In genomic region chr19:883661-884211, GRCh38 we compare ENCODE assay signal across 13 cellular contexts. TPM values are rescaled to one million over a fixed set of nuclear protein-coding genes. Genes with fewer than 3 reads are reported as not detected.
DNase-seq lines count a peak whose midpoint lies in the region; ATAC-seq, FAIRE-seq and TF ChIP-seq lines count a peak whose summit lies in the region.
"Had no signal": no experiment of that assay in that cellular context is flagged by ENCODE, and none has a peak within 500 bp of the region (broad histone marks: within the 10 kb centered on the region; RNA-seq: fewer than 3 reads in every experiment).

No MANE protein-coding gene starts in this region.

- H3K9ac ChIP-seq in kidney (ENCODE audit: low read length in 2 of 2): no peak overlapping the region

- DNase-seq in Daoy (ENCODE audit: low read depth): peak; percentile 80
- DNase-seq in NCI-H2196 (lab: John Stamatoyannopoulos, UW; ENCODE audit: unreplicated experiment): peak; percentile 92
- DNase-seq in kidney: peak; percentile 90
- no peak for DNase-seq in GDM1 (lab: John Stamatoyannopoulos, UW)
- no peak for DNase-seq in activated naive CD4-positive, alpha-beta T cell treated with anti-CD3 and anti-CD28 coated beads, Interleukin-2, amount 50 U/mL, for 16 hours
- DNase-seq: activated CD8-positive, alpha-beta T cell treated with anti-CD3 and anti-CD28 coated beads for 36 hours; CD4-positive, CD25-positive, alpha-beta regulatory T cell; left ventricle myocardium superior had no signal

- no peak for TF ChIP-seq CTCF in kidney (IDR thresholded peaks at IDR 0.05; ENCODE audit: borderline replicate concordance, extremely low read depth, insufficient read depth)

- ATAC-seq in HG03025 (IDR thresholded peaks at IDR 0.05; ENCODE audit: low FRiP score, unreplicated experiment): no peak
- ATAC-seq: activated CD8-positive, alpha-beta T cell treated with anti-CD3 and anti-CD28 coated beads for 36 hours; GM12878; left ventricle myocardium superior had no signal

- no peak overlapping the region for H3K27ac ChIP-seq in kidney (ENCODE audit: low read depth in 2 of 2, low read length in 2 of 2)

- no peaks in the 10 kb centered on the region for H3K4me1 ChIP-seq in kidney (ENCODE audit: control insufficient read depth in 1 of 2, insufficient read depth in 1 of 2, low read depth in 1 of 2, low read length in 2 of 2)

- FAIRE-seq in kidney (lab: Jason Lieb, UNC): no peak
- FAIRE-seq: GM12878 had no signal

- H3K4me3 ChIP-seq in kidney (ENCODE audit: low read length in 2 of 2): no peak overlapping the region
- H3K4me3 ChIP-seq: GM12878 had no signal

- intact Hi-C loops in kidney (cut with DNase I): no loop called here

- H3K9me3 ChIP-seq in kidney (ENCODE audit: control insufficient read depth in 1 of 2, low read length in 2 of 2): no peaks in the 10 kb centered on the region

- peaks cover 3 to 27% of the 10 kb centered on the region in 2 donors for H3K36me3 ChIP-seq in kidney (ENCODE audit: control insufficient read depth in 1 of 2, insufficient read depth in 2 of 2, low read length in 2 of 2)

RNA-seq across cellular contexts. Expression of gene MED16, which starts 9.3 kb away (rescaled TPM):
- total RNA-seq in Daoy (2014; rRNA removed; shearing (Covaris generic)): 20.4 and 25.9 TPM in 2 replicates
- 56.5 TPM for total RNA-seq in kidney
- polyA plus RNA-seq in kidney (ENCODE audit: insufficient read depth, low read depth, low replicate concordance): 72.1 TPM

RNA-seq across cellular contexts. Expression of gene RNU6-9, which starts 9.5 kb away (rescaled TPM):
- not detected in 2 replicates for total RNA-seq in Daoy (2014; rRNA removed; shearing (Covaris generic))
- total RNA-seq in kidney: not detected
- polyA plus RNA-seq in kidney (ENCODE audit: insufficient read depth, low read depth, low replicate concordance): not detected
- total RNA-seq: activated CD8-positive, alpha-beta T cell treated with anti-CD3 and anti-CD28 coated beads for 36 hours; activated naive CD4-positive, alpha-beta T cell treated with anti-CD3 and anti-CD28 coated beads, Interleukin-2, amount 50 U/mL, for 72 hours; CD4-positive, CD25-positive, alpha-beta regulatory T cell; fibroblast of villous mesenchyme; GM12878; left ventricle myocardium superior; omental fat pad had no signal
- polyA plus RNA-seq: CD4-positive, CD25-positive, alpha-beta regulatory T cell; GM12878 had no signal

RNA-seq across cellular contexts. Expression of gene CFD, which starts 24.3 kb away (rescaled TPM):
- 5.7 and 18.2 TPM in 2 replicates for total RNA-seq in Daoy (2014; rRNA removed; shearing (Covaris generic))
- total RNA-seq in kidney: 35.1 TPM
- polyA plus RNA-seq in kidney (ENCODE audit: insufficient read depth, low read depth, low replicate concordance): 4.6 TPM

RNA-seq across cellular contexts. Expression of gene R3HDM4, which starts 29.3 kb away (rescaled TPM):
- total RNA-seq in Daoy (2014; rRNA removed; shearing (Covaris generic)): 35.8 and 40.8 TPM in 2 replicates
- total RNA-seq in kidney: 71.4 TPM
- polyA plus RNA-seq in kidney (ENCODE audit: insufficient read depth, low read depth, low replicate concordance): 47.4 TPM

RNA-seq across cellular contexts. Expression of gene ELANE, which starts 31.6 kb away (rescaled TPM):
- total RNA-seq in Daoy (2014; rRNA removed; shearing (Covaris generic)): not detected in 2 replicates
- total RNA-seq in kidney: 0.85 TPM
- not detected for polyA plus RNA-seq in kidney (ENCODE audit: insufficient read depth, low read depth, low replicate concordance)
- total RNA-seq: activated CD8-positive, alpha-beta T cell treated with anti-CD3 and anti-CD28 coated beads for 36 hours; activated naive CD4-positive, alpha-beta T cell treated with anti-CD3 and anti-CD28 coated beads, Interleukin-2, amount 50 U/mL, for 72 hours; CD4-positive, CD25-positive, alpha-beta regulatory T cell; fibroblast of villous mesenchyme; GM12878 had no signal
- polyA plus RNA-seq: CD4-positive, CD25-positive, alpha-beta regulatory T cell; GM12878 had no signal

Comparison
In these comparisons a context has a peak if more than half of its experiments do, and no peak if none do; other contexts are left out.
1. DNase-seq: peak in Daoy (single experiment), NCI-H2196 (single experiment) and kidney (single experiment); none in GDM1 (single experiment) and activated naive CD4-positive, alpha-beta T cell treated with anti-CD3 and anti-CD28 coated beads, Interleukin-2, amount 50 U/mL, for 16 hours (single experiment).